8 cellular contexts compared by ENCODE assay signal in the genomic region with DNA sequence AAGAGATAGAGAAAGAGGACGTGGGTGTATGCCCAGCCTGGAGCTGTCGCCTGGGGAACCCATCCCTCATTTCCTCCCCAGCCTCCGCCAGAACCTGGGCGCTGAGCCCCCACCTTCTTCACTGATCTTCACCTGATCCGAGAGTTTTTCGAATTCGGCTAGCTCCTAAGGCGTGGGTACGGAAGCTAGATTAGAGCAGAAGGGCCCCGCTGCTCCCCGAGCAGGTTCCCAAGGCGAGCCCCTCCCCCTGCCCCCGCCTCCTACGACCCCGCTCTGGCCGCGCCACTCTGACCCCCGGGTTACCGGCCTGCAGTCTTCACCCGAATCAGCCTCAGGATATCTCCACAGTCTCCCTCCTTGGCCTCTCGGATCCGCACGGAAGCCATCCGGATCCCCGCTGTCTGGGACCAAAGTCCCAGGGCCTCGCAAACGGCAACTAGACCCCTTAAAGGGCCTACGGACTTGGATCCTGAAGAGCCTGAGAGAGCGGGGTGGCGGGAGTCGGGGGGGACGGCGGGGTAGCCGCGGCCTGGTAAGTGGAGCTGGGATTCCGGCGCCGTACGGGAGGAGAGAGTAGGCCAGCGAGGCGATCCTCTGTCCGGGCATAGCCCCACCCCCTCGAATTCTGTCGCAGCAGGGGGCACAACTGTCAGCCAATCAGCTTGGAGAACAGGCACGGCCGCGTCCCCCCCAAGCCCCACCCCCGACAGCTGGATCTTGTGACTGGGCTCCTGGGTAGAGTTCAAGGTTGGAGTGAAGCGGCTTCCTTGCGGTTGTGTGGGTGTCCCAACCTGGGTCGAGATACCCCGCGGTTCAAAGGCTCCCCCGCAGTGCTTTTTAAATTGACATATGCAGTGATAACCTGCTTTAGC. TPM values are rescaled to one million over a fixed set of nuclear protein-coding genes. Genes with fewer than 3 reads are reported as not detected.
DNase-seq lines count a peak whose midpoint lies in the region; ATAC-seq, FAIRE-seq and TF ChIP-seq lines count a peak whose summit lies in the region.

Gene SAT2 (minus strand): TSS at position 572 of the 872 bp plus-strand sequence. CDS start 186 bp downstream, at position 386.

- POLR2A ChIA-PET in A549 (lab: Yijun Ruan, JAX), result interaction anchor here (0.6 to 2.7 kb wide), 12 partner anchors 13 to 749 kb away, joined by 3 to 81 read pairs (median 5); partner anchors contain the start of genes ATP1B2, CD68, FXR2 and KRABD2

- WGBS in A549 (ENCODE audit: missing lambda C conversion rate), result 4% methylated on average over 43 of the region's 54 CpGs

- H3K4me1 ChIP-seq in A549, result peaks cover 10% of the 10 kb centered on the region; the same call in 2 of the 3 replicates

- no peak for TF ChIP-seq CTCF in A549 (IDR thresholded peaks at IDR 0.05)

- peak; percentile 91 to 94 for ATAC-seq in A549
- peak; percentile 80 for ATAC-seq in GM18867 (IDR thresholded peaks at IDR 0.05; ENCODE audit: unreplicated experiment)
- ATAC-seq in HG03139 (IDR thresholded peaks at IDR 0.05; ENCODE audit: unreplicated experiment), result peak; percentile 67
- peak; percentile 84 for ATAC-seq in left lobe of liver

- TF ChIP-seq EP300 in A549 (IDR thresholded peaks at IDR 0.05), result no peak

- peak within 1 kb of the TSS; percentile 85 for H3K4me3 ChIP-seq in A549

- CTCF ChIA-PET in A549 (lab: Yijun Ruan, JAX), result interaction anchor here (0.6 to 14.2 kb wide), 19 partner anchors 6 to 363 kb away, joined by 3 to 130 read pairs (median 5); partner anchors contain the start of genes ATP1B2, FXR2, MPDU1 and SHBG

- peak; percentile 77 for TF ChIP-seq POLR2A in A549 (IDR thresholded peaks at IDR 0.05; ENCODE audit: low read length)

- TF ChIP-seq RAD21 in A549 (conservative IDR thresholded peaks at IDR 0.05 in 1 of 2, IDR thresholded peaks at IDR 0.05 in 1 of 2), result 0 out of 5 replicates have a peak, but pooled peaks of 1 of the 2 experiments have one; percentile 17

- H3K27ac ChIP-seq in A549, result peak within 1 kb of the TSS; percentile 93 to 94

- peak within 1 kb of the TSS; percentile 95 for H3K4me2 ChIP-seq in A549

- DNase-seq in A549 (ENCODE audit: low read depth in 1 of 2, low spot score in 1 of 2) (peak; percentile 94 to 99), NCI-H510A (lab: John Stamatoyannopoulos, UW) (peak; percentile 79), dermis blood vessel endothelial cell (peak; percentile 93), left lobe of liver (ENCODE audit: low spot score) (peak; percentile 97)
- DNase-seq in activated CD4-positive, alpha-beta T cell treated with anti-CD3 and anti-CD28 coated beads, Interleukin-2, amount 50 U/mL, for 24 hours (ENCODE audit: low read depth in 1 of 2, low spot score in 1 of 2), result peak; percentile 52 to 82
- DNase-seq in stimulated activated CD4-positive, alpha-beta T cell treated with anti-CD3 and anti-CD28 coated beads, Interleukin-2, amount 100 ng/mL, for 24 hours, result peak; percentile 85 to 86

- H3K9me3 ChIP-seq in A549, result no peaks in the 10 kb centered on the region

- peak; percentile 70 for FAIRE-seq in A549 (lab: Jason Lieb, UNC)

TF ChIP-seq in A549, 52 proteins besides CTCF, POLR2A, EP300 and RAD21 (continues in another document):
- TF ChIP-seq SMC3 (IDR thresholded peaks at IDR 0.05) (0 out of 3 replicates have a peak, but pooled peaks have one; percentile 8), RNF2 (IDR thresholded peaks at IDR 0.05; ENCODE audit: borderline replicate concordance, low read depth) (no peak), CEBPB (IDR thresholded peaks at IDR 0.05) (no peak), E2F6 (IDR thresholded peaks at IDR 0.05; ENCODE audit: borderline replicate concordance, low read depth) (0 out of 2 replicates have a peak, but pooled peaks have one; percentile 36), HDAC2 (IDR thresholded peaks at IDR 0.05) (no peak), CHD2 (IDR thresholded peaks at IDR 0.05; ENCODE audit: low read length, partially characterized antibody) (no peak), EHMT2 (IDR thresholded peaks at IDR 0.05; ENCODE audit: low read depth) (no peak), HOXB13 (CRISPR knock-in tag; IDR thresholded peaks at IDR 0.05; ENCODE audit: low read depth) (no peak), NR3C1 (IDR thresholded peaks at IDR 0.05) (no peak), FOXS1 (CRISPR knock-in tag; IDR thresholded peaks at IDR 0.05) (no peak), JUN (IDR thresholded peaks at IDR 0.05) (peak; percentile 71 to 81; a peak in 4 of 5 replicates), ZFP36 (IDR thresholded peaks at IDR 0.05; ENCODE audit: borderline replicate concordance, partially characterized antibody) (no peak), HOXA7 (CRISPR knock-in tag; IDR thresholded peaks at IDR 0.05) (no peak), CBX2 (IDR thresholded peaks at IDR 0.05; ENCODE audit: borderline replicate concordance, low read depth) (no peak), BHLHE40 (IDR thresholded peaks at IDR 0.05; ENCODE audit: low read depth, low read length) (no peak), FOSB (CRISPR knock-in tag; IDR thresholded peaks at IDR 0.05) (no peak), TFCP2L1 (CRISPR knock-in tag; IDR thresholded peaks at IDR 0.05) (no peak), GATA3 (IDR thresholded peaks at IDR 0.05; ENCODE audit: borderline replicate concordance) (no peak), JUNB (IDR thresholded peaks at IDR 0.05) (no peak), ZC3H11A (IDR thresholded peaks at IDR 0.05) (no peak)
- TF ChIP-seq, protein P1, sequence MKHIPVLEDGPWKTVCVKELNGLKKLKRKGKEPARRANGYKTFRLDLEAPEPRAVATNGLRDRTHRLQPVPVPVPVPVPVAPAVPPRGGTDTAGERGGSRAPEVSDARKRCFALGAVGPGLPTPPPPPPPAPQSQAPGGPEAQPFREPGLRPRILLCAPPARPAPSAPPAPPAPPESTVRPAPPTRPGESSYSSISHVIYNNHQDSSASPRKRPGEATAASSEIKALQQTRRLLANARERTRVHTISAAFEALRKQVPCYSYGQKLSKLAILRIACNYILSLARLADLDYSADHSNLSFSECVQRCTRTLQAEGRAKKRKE (CRISPR knock-in tag; IDR thresholded peaks at IDR 0.05; ENCODE audit: low read depth), result no peak
- TF ChIP-seq, protein P2, sequence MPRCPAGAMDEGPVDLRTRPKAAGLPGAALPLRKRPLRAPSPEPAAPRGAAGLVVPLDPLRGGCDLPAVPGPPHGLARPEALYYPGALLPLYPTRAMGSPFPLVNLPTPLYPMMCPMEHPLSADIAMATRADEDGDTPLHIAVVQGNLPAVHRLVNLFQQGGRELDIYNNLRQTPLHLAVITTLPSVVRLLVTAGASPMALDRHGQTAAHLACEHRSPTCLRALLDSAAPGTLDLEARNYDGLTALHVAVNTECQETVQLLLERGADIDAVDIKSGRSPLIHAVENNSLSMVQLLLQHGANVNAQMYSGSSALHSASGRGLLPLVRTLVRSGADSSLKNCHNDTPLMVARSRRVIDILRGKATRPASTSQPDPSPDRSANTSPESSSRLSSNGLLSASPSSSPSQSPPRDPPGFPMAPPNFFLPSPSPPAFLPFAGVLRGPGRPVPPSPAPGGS (IDR thresholded peaks at IDR 0.05), result peak; percentile 57; the same call in 1 of the 3 replicates
- TF ChIP-seq, protein P3, sequence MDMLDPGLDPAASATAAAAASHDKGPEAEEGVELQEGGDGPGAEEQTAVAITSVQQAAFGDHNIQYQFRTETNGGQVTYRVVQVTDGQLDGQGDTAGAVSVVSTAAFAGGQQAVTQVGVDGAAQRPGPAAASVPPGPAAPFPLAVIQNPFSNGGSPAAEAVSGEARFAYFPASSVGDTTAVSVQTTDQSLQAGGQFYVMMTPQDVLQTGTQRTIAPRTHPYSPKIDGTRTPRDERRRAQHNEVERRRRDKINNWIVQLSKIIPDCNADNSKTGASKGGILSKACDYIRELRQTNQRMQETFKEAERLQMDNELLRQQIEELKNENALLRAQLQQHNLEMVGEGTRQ (IDR thresholded peaks at IDR 0.05), result no peak
- TF ChIP-seq, protein P4, sequence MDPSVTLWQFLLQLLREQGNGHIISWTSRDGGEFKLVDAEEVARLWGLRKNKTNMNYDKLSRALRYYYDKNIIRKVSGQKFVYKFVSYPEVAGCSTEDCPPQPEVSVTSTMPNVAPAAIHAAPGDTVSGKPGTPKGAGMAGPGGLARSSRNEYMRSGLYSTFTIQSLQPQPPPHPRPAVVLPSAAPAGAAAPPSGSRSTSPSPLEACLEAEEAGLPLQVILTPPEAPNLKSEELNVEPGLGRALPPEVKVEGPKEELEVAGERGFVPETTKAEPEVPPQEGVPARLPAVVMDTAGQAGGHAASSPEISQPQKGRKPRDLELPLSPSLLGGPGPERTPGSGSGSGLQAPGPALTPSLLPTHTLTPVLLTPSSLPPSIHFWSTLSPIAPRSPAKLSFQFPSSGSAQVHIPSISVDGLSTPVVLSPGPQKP (IDR thresholded peaks at IDR 0.05; ENCODE audit: low read depth, low read length), result no peak

RNA-seq across cellular contexts. Expression of gene SAT2, which starts in this region (rescaled TPM):
- polyA plus RNA-seq in A549 (2011; rRNA removed), result 38.1 and 44.4 TPM in 2 replicates
- 30.0 and 37.5 TPM in 2 replicates for polyA plus RNA-seq in A549 (2012; cell fraction: cytosol; rRNA removed)
- 26.8 and 43.1 TPM in 2 replicates for polyA plus RNA-seq in A549 (2012; cell fraction: nucleus; rRNA removed)
- polyA plus RNA-seq in A549 (2017; fragmentation: RNase III; extraction: RNeasy Plus Mini Kit Qiagen cat#74134 plus additional on column Dnase treatment), result 59.8 to 76.3 TPM (median 70.1 TPM) in 3 replicates
- polyA minus RNA-seq in A549 (2011; rRNA and poly(A)+ RNA removed), result 12.4 and 13.3 TPM in 2 replicates
- 20.8 and 31.5 TPM in 2 replicates for total RNA-seq in dermis blood vessel endothelial cell
- 100 TPM for total RNA-seq in left lobe of liver

Comparison
In these comparisons a context has a peak if more than half of its experiments do, and no peak if none do; other contexts are left out.
1. Peak in every context shown above with its lines: DNase-seq, ATAC-seq, H3K4me3 ChIP-seq and H3K27ac ChIP-seq.